ENCODE assay signal across 18 cellular contexts in the genomic region with DNA sequence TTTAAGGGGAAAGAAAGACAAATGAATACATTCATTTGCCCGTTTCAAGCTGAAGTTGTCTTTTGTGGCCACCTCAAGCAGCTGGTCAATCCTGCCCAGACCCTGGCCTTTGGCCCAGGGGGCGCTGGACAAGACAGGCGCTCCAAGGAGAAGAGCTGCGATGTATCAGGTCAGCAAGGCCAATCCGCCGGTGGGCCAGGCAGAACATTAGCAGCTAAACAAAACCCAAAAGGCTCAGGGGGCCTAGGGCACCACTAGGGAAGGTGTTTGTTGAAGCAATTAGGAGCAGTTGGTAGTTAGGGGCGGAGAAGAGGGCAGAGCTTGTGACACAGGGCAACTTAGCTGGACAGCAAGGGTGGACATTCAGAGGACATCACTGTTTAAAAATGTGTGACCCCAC.
A peak's percentile ranks its signal among the peaks of the same experiment; 100 is the strongest.
DNase-seq lines count a peak whose midpoint lies in the region; ATAC-seq and TF ChIP-seq lines count a peak whose summit lies in the region.
"Had no signal": no experiment of that assay in that cellular context is flagged by ENCODE, and none has a peak within 500 bp of the region (broad histone marks: within the 10 kb centered on the region; RNA-seq: fewer than 3 reads in every experiment).

No MANE protein-coding gene starts in this region.

- H3K36me3 ChIP-seq in BE2C (peaks cover 63% of the 10 kb centered on the region), spleen (no peaks in the 10 kb centered on the region)

- H2AK5ac ChIP-seq in H9 (ENCODE audit: insufficient read length, low read length) = no peak overlapping the region

- intact Hi-C loops in spleen (cut with DNase I; ENCODE audit: low total_unique reads) = loop anchor here (10.0 kb wide), 1 partner anchor 610 kb away; no protein-coding TSS in a partner anchor

- H4K8ac ChIP-seq in H9 (replicated peaks; ENCODE audit: insufficient read length, low read depth, low read length) = no peak overlapping the region

- no peak overlapping the region for H2BK12ac ChIP-seq in H9 (ENCODE audit: insufficient read length, low read depth, low read length)

- no peak overlapping the region for H4K91ac ChIP-seq in H9 (ENCODE audit: insufficient read length, low read depth, low read length)

- H3K9ac ChIP-seq in H9 (ENCODE audit: extremely low read depth, insufficient read length, low read length) = no peak overlapping the region
- H3K9ac ChIP-seq: GM23248 had no signal

- no peak overlapping the region for H3T11ph ChIP-seq in H9 (ENCODE audit: low read length)

- H3K9me3 Mint-ChIP-seq in H9 (no peaks in the 10 kb centered on the region; a peak in 1 of 5 replicates), glutamatergic neuron (ENCODE audit: unreplicated experiment) (peaks cover 21% of the 10 kb centered on the region)
- no peaks in the 10 kb centered on the region for H3K9me3 Mint-ChIP-seq in natural killer cell treated with Interleukin-12 subunit alpha and Interleukin-12 subunit beta and Interleukin-15 and Interleukin-18, amount 100 ng/mL, for 72 hours
- H3K9me3 Mint-ChIP-seq in activated T-cell treated with anti-CD3 and anti-CD28 coated beads, Interleukin-2, amount 50 U/mL, for 24 hours = no peaks in the 10 kb centered on the region
- H3K9me3 Mint-ChIP-seq: CD4-positive, CD25-positive, alpha-beta regulatory T cell; CD8-positive, alpha-beta memory T cell had no signal

- TF ChIP-seq CTCF in BE2C (IDR thresholded peaks at IDR 0.05; ENCODE audit: low read depth, low read length) = no peak
- no peak for TF ChIP-seq CTCF in H9 (conservative IDR thresholded peaks at IDR 0.05)
- no peak for TF ChIP-seq CTCF in glutamatergic neuron (IDR thresholded peaks at IDR 0.05; ENCODE audit: partially characterized antibody, unreplicated experiment)
- no peak for TF ChIP-seq CTCF in spleen (IDR thresholded peaks at IDR 0.05 in 8 of 11, conservative IDR thresholded peaks at IDR 0.05 in 3 of 11)

- no peak overlapping the region for H3K56ac ChIP-seq in H9 (ENCODE audit: insufficient read length, low read depth, low read length)

- H3K23me2 ChIP-seq in H9 (ENCODE audit: insufficient read length, low read depth, low read length, poor library complexity, severe bottlenecking) = peaks cover 7% of the 10 kb centered on the region

- H3K14ac ChIP-seq in H9 (ENCODE audit: insufficient read depth, low read length) = no peak overlapping the region

- no peak overlapping the region for H2BK5ac ChIP-seq in H9 (ENCODE audit: insufficient read length, low read length)

- H4K20me1 ChIP-seq in H9 (ENCODE audit: control insufficient read depth, insufficient read depth, insufficient read length) = no peaks in the 10 kb centered on the region

- H3K18ac ChIP-seq in H9 (ENCODE audit: insufficient read length, low read depth, low read length) = no peak overlapping the region

- peaks cover 25 to 44% of the 10 kb centered on the region in 2 experiments for H3K4me1 Mint-ChIP-seq in H9
- peaks cover 30% of the 10 kb centered on the region for H3K4me1 Mint-ChIP-seq in glutamatergic neuron (ENCODE audit: low read depth, unreplicated experiment)
- no peaks in the 10 kb centered on the region for H3K4me1 Mint-ChIP-seq in natural killer cell treated with Interleukin-12 subunit alpha and Interleukin-12 subunit beta and Interleukin-15 and Interleukin-18, amount 100 ng/mL, for 72 hours (ENCODE audit: low read depth in 2 of 2)
- peaks cover 5% of the 10 kb centered on the region for H3K4me1 Mint-ChIP-seq in activated T-cell treated with anti-CD3 and anti-CD28 coated beads, Interleukin-2, amount 50 U/mL, for 24 hours (ENCODE audit: low read depth)
- H3K4me1 Mint-ChIP-seq: B cell had no signal

- no peak overlapping the region for H4K5ac ChIP-seq in H9 (ENCODE audit: insufficient read length, low read depth, low read length)

- H3K4me3 ChIP-seq in BE2C (ENCODE audit: low read depth, low read length) = peak overlapping the region; percentile 33
- no peak overlapping the region for H3K4me3 ChIP-seq in spleen
- H3K4me3 ChIP-seq: GM23248 had no signal

- no peak overlapping the region for H2BK120ac ChIP-seq in H9 (ENCODE audit: low read depth, low read length, poor library complexity, severe bottlenecking)

- H3K4ac ChIP-seq in H9 (ENCODE audit: low read depth, low read length) = no peak overlapping the region

- no peak overlapping the region for H3K23ac ChIP-seq in H9 (ENCODE audit: insufficient read length, low read depth, low read length)

- H3K27ac Mint-ChIP-seq in H9 = no peak overlapping the region
- H3K27ac Mint-ChIP-seq in glutamatergic neuron (ENCODE audit: unreplicated experiment) = peak overlapping the region; percentile 96
- H3K27ac Mint-ChIP-seq in natural killer cell treated with Interleukin-12 subunit alpha and Interleukin-12 subunit beta and Interleukin-15 and Interleukin-18, amount 100 ng/mL, for 72 hours = no peak overlapping the region
- H3K27ac Mint-ChIP-seq in activated T-cell treated with anti-CD3 and anti-CD28 coated beads, Interleukin-2, amount 50 U/mL, for 24 hours = no peak overlapping the region
- H3K27ac Mint-ChIP-seq: B cell; CD4-positive, CD25-positive, alpha-beta regulatory T cell; CD8-positive, alpha-beta memory T cell; IgD-negative memory B cell had no signal

- no peaks in the 10 kb centered on the region for H3K79me1 ChIP-seq in H9 (ENCODE audit: insufficient read depth, low read depth, low read length, poor library complexity, severe bottlenecking)

- H3K27me3 Mint-ChIP-seq in H9 (ENCODE audit: low read depth) (peaks cover 100% of the 10 kb centered on the region), glutamatergic neuron (ENCODE audit: unreplicated experiment) (peaks cover 27% of the 10 kb centered on the region)
- H3K27me3 Mint-ChIP-seq in natural killer cell treated with Interleukin-12 subunit alpha and Interleukin-12 subunit beta and Interleukin-15 and Interleukin-18, amount 100 ng/mL, for 72 hours = peaks cover 68 to 89% of the 10 kb centered on the region in 2 donors
- peaks cover 90% of the 10 kb centered on the region for H3K27me3 Mint-ChIP-seq in activated T-cell treated with anti-CD3 and anti-CD28 coated beads, Interleukin-2, amount 50 U/mL, for 24 hours

- peaks cover 0 to 2% (median 0%) of the 10 kb centered on the region in 3 experiments; a peak in 1 of 7 replicates for H3K36me3 Mint-ChIP-seq in H9 (ENCODE audit: insufficient read depth in 1 of 3, low read depth in 3 of 3)
- H3K36me3 Mint-ChIP-seq in glutamatergic neuron (ENCODE audit: unreplicated experiment) = peaks cover 11% of the 10 kb centered on the region
- no peaks in the 10 kb centered on the region for H3K36me3 Mint-ChIP-seq in natural killer cell treated with Interleukin-12 subunit alpha and Interleukin-12 subunit beta and Interleukin-15 and Interleukin-18, amount 100 ng/mL, for 72 hours
- H3K36me3 Mint-ChIP-seq in activated T-cell treated with anti-CD3 and anti-CD28 coated beads, Interleukin-2, amount 50 U/mL, for 24 hours (ENCODE audit: low read depth) = no peaks in the 10 kb centered on the region
- H3K36me3 Mint-ChIP-seq: CD4-positive, CD25-positive, alpha-beta regulatory T cell; CD8-positive, alpha-beta memory T cell had no signal

- H3K27ac ChIP-seq in H9 (ENCODE audit: insufficient read length, low read depth, low read length) (no peak overlapping the region), spleen (no peak overlapping the region)
- H3K27ac ChIP-seq: GM23248 had no signal

- H2BK20ac ChIP-seq in H9 (ENCODE audit: low read depth, low read length, poor library complexity, severe bottlenecking) = no peak overlapping the region

- H3K4me3 Mint-ChIP-seq in H9 = no peak overlapping the region
- peak overlapping the region; percentile 88 for H3K4me3 Mint-ChIP-seq in glutamatergic neuron (ENCODE audit: unreplicated experiment)
- no peak overlapping the region for H3K4me3 Mint-ChIP-seq in natural killer cell treated with Interleukin-12 subunit alpha and Interleukin-12 subunit beta and Interleukin-15 and Interleukin-18, amount 100 ng/mL, for 72 hours
- no peak overlapping the region for H3K4me3 Mint-ChIP-seq in activated T-cell treated with anti-CD3 and anti-CD28 coated beads, Interleukin-2, amount 50 U/mL, for 24 hours
- H3K4me3 Mint-ChIP-seq: B cell; CD4-positive, CD25-positive, alpha-beta regulatory T cell; CD8-positive, alpha-beta memory T cell; IgD-negative memory B cell had no signal

- H3K4me2 ChIP-seq in H9 (ENCODE audit: insufficient read depth, insufficient read length, low read length) = no peak overlapping the region

- no CpG with 5 or more reads among the region's 7 CpGs for WGBS in H9 (ENCODE audit: extremely low coverage, insufficient read length, low lambda C conversion rate)
- WGBS in spleen, 5 donors = 32 to 53% (median 48%) methylated on average over 7 of the region's 7 CpGs

- H3K4me1 ChIP-seq in BE2C (peaks cover 62% of the 10 kb centered on the region), H9 (ENCODE audit: insufficient read depth, low read length) (peaks cover 2% of the 10 kb centered on the region), spleen (peaks cover 0 to 19% (median 0%) of the 10 kb centered on the region in 6 donors)

- H3K9me3 ChIP-seq in BE2C (no peaks in the 10 kb centered on the region), H9 (ENCODE audit: control insufficient read depth, low read depth, low read length) (no peaks in the 10 kb centered on the region), spleen (no peaks in the 10 kb centered on the region)

- H2AFZ ChIP-seq in H9 (ENCODE audit: low read length) = no peak overlapping the region
- H2AFZ ChIP-seq: GM23248 had no signal

- H3K27me3 ChIP-seq in BE2C = no peaks in the 10 kb centered on the region
- peaks cover 85% of the 10 kb centered on the region for H3K27me3 ChIP-seq in H9 (ENCODE audit: insufficient read depth, low read length)
- H3K27me3 ChIP-seq in spleen (replicated peaks in 1 of 7) = peaks cover 0 to 100% (median 78%) of the 10 kb centered on the region in 7 donors

- DNase-seq in BE2C = peak; percentile 31
- DNase-seq in H9 = peak; percentile 36
- no peak for DNase-seq in glutamatergic neuron
- DNase-seq in spleen = peak; percentile 50
- DNase-seq in natural killer cell treated with Interleukin-12 subunit alpha and Interleukin-12 subunit beta and Interleukin-15 and Interleukin-18, amount 100 ng/mL, for 72 hours (ENCODE audit: low spot score) = no peak
- no peak for DNase-seq in activated T-cell treated with anti-CD3 and anti-CD28 coated beads, Interleukin-2, amount 50 U/mL, for 24 hours
- DNase-seq: C1 segment of cervical spinal cord; CD4-positive, CD25-positive, alpha-beta regulatory T cell; CD8-positive, alpha-beta memory T cell; COR-L47; DMS 273 treated with DMSO at 0.1 percent for 48 hours; DMS53; GM23248; H7 had no signal

- no peak for TF ChIP-seq POLR2A in spleen (IDR thresholded peaks at IDR 0.05)

- no peak overlapping the region for H2BK15ac ChIP-seq in H9 (ENCODE audit: low read depth, low read length)

- no peaks in the 10 kb centered on the region for H3K79me2 ChIP-seq in H9 (ENCODE audit: insufficient read depth, low read length)

- ATAC-seq in natural killer cell treated with Interleukin-12 subunit alpha and Interleukin-12 subunit beta and Interleukin-15 and Interleukin-18, amount 100 ng/mL, for 72 hours = no peak
- no peak for ATAC-seq in HG02678 (IDR thresholded peaks at IDR 0.05; ENCODE audit: unreplicated experiment)
- ATAC-seq: HepG2 had no signal

Comparison
In these comparisons a context has a peak if more than half of its experiments do, and no peak if none do; other contexts are left out.
1. DNase-seq: peak in BE2C (single experiment), H9 (single experiment) and spleen (single experiment); none in glutamatergic neuron (single experiment), natural killer cell treated with Interleukin-12 subunit alpha and Interleukin-12 subunit beta and Interleukin-15 and Interleukin-18, amount 100 ng/mL, for 72 hours (single experiment) and activated T-cell treated with anti-CD3 and anti-CD28 coated beads, Interleukin-2, amount 50 U/mL, for 24 hours (single experiment).